In the genomic region with DNA sequence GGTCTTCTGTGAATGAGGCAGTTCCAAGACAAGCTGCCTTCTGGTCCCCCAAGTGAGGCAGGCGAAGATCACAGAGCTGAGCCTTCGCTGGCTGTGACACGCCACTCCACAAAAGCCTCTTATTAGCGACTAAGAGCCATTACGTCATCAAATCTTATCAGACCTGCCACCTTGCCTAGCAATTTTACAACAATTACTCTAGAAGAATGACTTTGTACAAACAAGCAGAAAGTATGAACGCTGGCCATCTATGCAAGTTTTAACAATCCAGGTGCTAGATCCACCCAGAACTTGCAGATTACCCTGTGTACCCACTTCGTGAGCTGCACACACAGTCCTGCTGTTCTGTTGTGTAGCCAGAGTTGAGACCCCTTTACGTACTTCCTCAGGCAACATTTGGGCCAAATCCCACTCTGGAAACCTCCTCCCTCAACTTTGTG, we compare ENCODE assay signal across 12 cellular contexts. TPM values are rescaled to one million over a fixed set of nuclear protein-coding genes. Genes with fewer than 3 reads are reported as not detected.
DNase-seq lines count a peak whose midpoint lies in the region; ATAC-seq and TF ChIP-seq lines count a peak whose summit lies in the region.
"Had no signal": no experiment of that assay in that cellular context is flagged by ENCODE, and none has a peak within 500 bp of the region (broad histone marks: within the 10 kb centered on the region; RNA-seq: fewer than 3 reads in every experiment).

No MANE protein-coding gene starts in this region.

- peaks cover 0 to 2% (median 2%) of the 10 kb centered on the region in 5 donors for H3K9me3 Mint-ChIP-seq in CD8-positive, alpha-beta memory T cell
- H3K9me3 Mint-ChIP-seq in activated naive CD8-positive, alpha-beta T cell treated with anti-CD3 and anti-CD28 coated beads, Interleukin-2, amount 50 U/mL, for 24 hours = no peaks in the 10 kb centered on the region
- no peaks in the 10 kb centered on the region for H3K9me3 Mint-ChIP-seq in natural killer cell

- peaks cover 0 to 5% of the 10 kb centered on the region in 2 donors for H3K27me3 Mint-ChIP-seq in CD8-positive, alpha-beta memory T cell
- H3K27me3 Mint-ChIP-seq in activated naive CD8-positive, alpha-beta T cell treated with anti-CD3 and anti-CD28 coated beads, Interleukin-2, amount 50 U/mL, for 24 hours = no peaks in the 10 kb centered on the region
- no peaks in the 10 kb centered on the region for H3K27me3 Mint-ChIP-seq in natural killer cell (ENCODE audit: low read depth in 2 of 2)

- peaks cover 0 to 8% (median 0%) of the 10 kb centered on the region in 3 donors for H3K36me3 Mint-ChIP-seq in CD8-positive, alpha-beta memory T cell
- H3K36me3 Mint-ChIP-seq in activated naive CD8-positive, alpha-beta T cell treated with anti-CD3 and anti-CD28 coated beads, Interleukin-2, amount 50 U/mL, for 24 hours (ENCODE audit: low read depth) = no peaks in the 10 kb centered on the region
- H3K36me3 Mint-ChIP-seq in natural killer cell = no peaks in the 10 kb centered on the region

- peak overlapping the region; percentile 81 for H3K27ac ChIP-seq in CD8-positive, alpha-beta memory T cell (ENCODE audit: low read depth, low read length)

- CTCF ChIA-PET in CD8-positive, alpha-beta memory T cell (lab: Charles Lee) = interaction anchor here (1.7 to 15.0 kb wide), 13 partner anchors 11 to 122 kb away, joined by 4 to 334 read pairs (median 13); a partner anchor contains a TSS

- POLR2A ChIA-PET in CD8-positive, alpha-beta memory T cell (lab: Charles Lee) = interaction anchor here (2.1 to 3.0 kb wide), 6 partner anchors 8 to 122 kb away, joined by 8 to 20 read pairs (median 14); a partner anchor contains a TSS

- DNase-seq in CD8-positive, alpha-beta memory T cell = no peak
- DNase-seq in NCI-H146 (lab: John Stamatoyannopoulos, UW) (peak; percentile 32), natural killer cell (no peak), Kasumi-1 (lab: John Stamatoyannopoulos, UW) (no peak), amniotic stem cell (lab: John Stamatoyannopoulos, UW) (no peak)
- DNase-seq in activated naive CD8-positive, alpha-beta T cell treated with anti-CD3 and anti-CD28 coated beads, Interleukin-2, amount 50 U/mL, for 24 hours = no peak
- DNase-seq: NCI-H1092, NCI-H526 had no signal

- no peaks in the 10 kb centered on the region for H3K27me3 ChIP-seq in CD8-positive, alpha-beta memory T cell (ENCODE audit: insufficient read depth, low read length, poor library complexity, severe bottlenecking)

- no peaks in the 10 kb centered on the region for H3K36me3 ChIP-seq in CD8-positive, alpha-beta memory T cell (ENCODE audit: insufficient read depth, low read length)
- H3K36me3 ChIP-seq: gastroesophageal sphincter had no signal

- H3K4me3 ChIP-seq in CD8-positive, alpha-beta memory T cell (ENCODE audit: low read length) = no peak overlapping the region
- H3K4me3 ChIP-seq: gastroesophageal sphincter, lung had no signal

- H3K4me1 Mint-ChIP-seq in CD8-positive, alpha-beta memory T cell = peaks cover 52 to 85% (median 71%) of the 10 kb centered on the region in 3 donors
- peaks cover 69% of the 10 kb centered on the region for H3K4me1 Mint-ChIP-seq in activated naive CD8-positive, alpha-beta T cell treated with anti-CD3 and anti-CD28 coated beads, Interleukin-2, amount 50 U/mL, for 24 hours
- H3K4me1 Mint-ChIP-seq in natural killer cell = peaks cover 55 to 60% of the 10 kb centered on the region in 2 donors

- H3K27ac Mint-ChIP-seq in CD8-positive, alpha-beta memory T cell = peak overlapping the region; percentile 94 to 100 (median 98)
- H3K27ac Mint-ChIP-seq in activated naive CD8-positive, alpha-beta T cell treated with anti-CD3 and anti-CD28 coated beads, Interleukin-2, amount 50 U/mL, for 24 hours = peak overlapping the region; percentile 86
- peak overlapping the region; percentile 98 to 100 for H3K27ac Mint-ChIP-seq in natural killer cell

- intact Hi-C loops in natural killer cell (cut with micrococcal nuclease) = loop anchor here (2.0 to 5.0 kb wide), 5 partner anchors 27 to 182 kb away; a partner anchor contains a TSS

- H3K4me1 ChIP-seq in CD8-positive, alpha-beta memory T cell (ENCODE audit: insufficient read depth, low read length) = peaks cover 69% of the 10 kb centered on the region

- ATAC-seq in activated naive CD8-positive, alpha-beta T cell treated with anti-CD3 and anti-CD28 coated beads, Interleukin-2, amount 50 U/mL, for 24 hours = no peak
- no peak for ATAC-seq in natural killer cell
- no peak for ATAC-seq in GM18858 (IDR thresholded peaks at IDR 0.05; ENCODE audit: unreplicated experiment)
- ATAC-seq in GM21526 (IDR thresholded peaks at IDR 0.05; ENCODE audit: low FRiP score, unreplicated experiment) = no peak
- ATAC-seq: gastroesophageal sphincter had no signal

- no peaks in the 10 kb centered on the region for H3K9me3 ChIP-seq in CD8-positive, alpha-beta memory T cell (ENCODE audit: low read length)
- H3K9me3 ChIP-seq: gastroesophageal sphincter had no signal

- peak overlapping the region in 6 of 7 donors; percentile 51 to 94 (median 82) for H3K4me3 Mint-ChIP-seq in CD8-positive, alpha-beta memory T cell
- H3K4me3 Mint-ChIP-seq in activated naive CD8-positive, alpha-beta T cell treated with anti-CD3 and anti-CD28 coated beads, Interleukin-2, amount 50 U/mL, for 24 hours = no peak overlapping the region
- H3K4me3 Mint-ChIP-seq in natural killer cell = peak overlapping the region; percentile 93

- TF ChIP-seq CTCF in natural killer cell (IDR thresholded peaks at IDR 0.05) = no peak

RNA-seq across cellular contexts. Expression of a gene that starts 3.8 kb away (rescaled TPM):
- total RNA-seq in CD8-positive, alpha-beta memory T cell = 10 to 100 TPM; 77.4 to 80.7 TPM
- polyA plus RNA-seq in CD8-positive, alpha-beta memory T cell = 301 TPM
- 10 to 100 TPM; 73.2 to 91.0 (median 78.0) TPM for total RNA-seq in natural killer cell

RNA-seq across cellular contexts. Expression of a gene that starts 26.1 kb away (rescaled TPM):
- total RNA-seq in CD8-positive, alpha-beta memory T cell = under 1 TPM; 0.24 to 0.51 TPM
- 4.1 TPM for polyA plus RNA-seq in CD8-positive, alpha-beta memory T cell
- total RNA-seq in natural killer cell = 1 to 10 TPM in 2 of 3 donors, under 1 TPM in 1; 0.92 to 1.6 (median 1.6) TPM

RNA-seq across cellular contexts. Expression of a gene that starts 51.5 kb away (rescaled TPM):
- total RNA-seq in CD8-positive, alpha-beta memory T cell = under 1 TPM; 0.04 TPM
- not detected for polyA plus RNA-seq in CD8-positive, alpha-beta memory T cell
- under 1 TPM; 0.10 to 0.14 (median 0.14) TPM for total RNA-seq in natural killer cell
